ENCODE assay signal across 8 cellular contexts in genomic region chr2:62787381-62787780, GRCh38.
DNase-seq lines count a peak whose midpoint lies in the region; ATAC-seq and TF ChIP-seq lines count a peak whose summit lies in the region.

No MANE protein-coding gene starts in this region.

- intact Hi-C loops in mucosa of descending colon (cut with DNase I, micrococcal nuclease) = no loop called here

- ATAC-seq in HG02678 (IDR thresholded peaks at IDR 0.05; ENCODE audit: unreplicated experiment) (peak; percentile 75), mucosa of descending colon (peak; percentile 60), HG02840 (IDR thresholded peaks at IDR 0.05; ENCODE audit: low FRiP score, unreplicated experiment) (no peak), HG03439 (IDR thresholded peaks at IDR 0.05; ENCODE audit: unreplicated experiment) (no peak), HG02981 (IDR thresholded peaks at IDR 0.05; ENCODE audit: unreplicated experiment) (no peak)

- TF ChIP-seq CTCF in GM10266 (IDR thresholded peaks at IDR 0.05; ENCODE audit: control insufficient read depth, insufficient read depth, low read depth, missing control alignments) = peak; percentile 39
- peak; percentile 59 for TF ChIP-seq CTCF in choroid plexus epithelial cell (conservative IDR thresholded peaks at IDR 0.05; ENCODE audit: low read depth, low read length)
- no peak for TF ChIP-seq CTCF in mucosa of descending colon (IDR thresholded peaks at IDR 0.05)

- no peaks in the 10 kb centered on the region for H3K36me3 ChIP-seq in mucosa of descending colon (ENCODE audit: low read depth)

- no peaks in the 10 kb centered on the region for H3K9me3 ChIP-seq in mucosa of descending colon

- peak; percentile 23 for DNase-seq in GM10266 (ENCODE audit: extremely low spot score)
- peak; percentile 29 for DNase-seq in NCI-H526 treated with DMSO at 0.1 percent for 48 hours (lab: John Stamatoyannopoulos, UW)
- peak; percentile 77 for DNase-seq in choroid plexus epithelial cell (ENCODE audit: low read depth)
- DNase-seq in mucosa of descending colon = no peak

- H3K4me3 ChIP-seq in choroid plexus epithelial cell (ENCODE audit: low read depth, low read length) (no peak overlapping the region), mucosa of descending colon (no peak overlapping the region)

- H3K4me1 ChIP-seq in mucosa of descending colon (ENCODE audit: low read depth) = peaks cover 5% of the 10 kb centered on the region

Comparison
In these comparisons a context has a peak if more than half of its experiments do, and no peak if none do; other contexts are left out.
1. DNase-seq: peak in GM10266 (single experiment), NCI-H526 treated with DMSO at 0.1 percent for 48 hours (single experiment) and choroid plexus epithelial cell (single experiment); none in mucosa of descending colon (0 of 3).
2. ATAC-seq: peak in HG02678 (single experiment) and mucosa of descending colon (single experiment); none in HG02840 (single experiment), HG03439 (single experiment) and HG02981 (single experiment).